In genomic region chr4:10015140-10015753, GRCh38 we compare ENCODE assay signal across 9 cellular contexts. TPM values are rescaled to one million over a fixed set of nuclear protein-coding genes. Genes with fewer than 3 reads are reported as not detected.
DNase-seq lines count a peak whose midpoint lies in the region; ATAC-seq and TF ChIP-seq lines count a peak whose summit lies in the region.
"Had no signal": no experiment of that assay in that cellular context is flagged by ENCODE, and none has a peak within 500 bp of the region (broad histone marks: within the 10 kb centered on the region; RNA-seq: fewer than 3 reads in every experiment).

No MANE protein-coding gene starts in this region.

- ATAC-seq in foreskin keratinocyte (no peak), GM21526 (IDR thresholded peaks at IDR 0.05; ENCODE audit: low FRiP score, unreplicated experiment) (no peak)

- no peaks in the 10 kb centered on the region for H3K27me3 ChIP-seq in foreskin keratinocyte

- POLR2A ChIA-PET in RWPE1 (lab: Yijun Ruan, JAX; ENCODE audit: low non-redundant PET), result interaction anchor here (1.2 kb wide), 1 partner anchor 19 kb away, joined by 3 read pairs; no protein-coding TSS in a partner anchor

- TF ChIP-seq CTCF in LNCaP clone FGC (IDR thresholded peaks at IDR 0.05; ENCODE audit: control insufficient read depth, extremely low read depth, insufficient read depth), result peak; percentile 86
- TF ChIP-seq CTCF in RWPE1 (conservative IDR thresholded peaks at IDR 0.05; ENCODE audit: low read depth), result peak; percentile 54
- TF ChIP-seq CTCF in foreskin keratinocyte (conservative IDR thresholded peaks at IDR 0.05), result peak; percentile 79

- H3K36me3 Mint-ChIP-seq in activated naive CD4-positive, alpha-beta T cell treated with anti-CD3 and anti-CD28 coated beads, Interleukin-2, amount 10 ng/mL, durations not matched to agents 7 days and 5 days, result no peaks in the 10 kb centered on the region
- no peaks in the 10 kb centered on the region for H3K36me3 Mint-ChIP-seq in T-helper 2 cell treated with Interferon-gamma antibody and Interleukin-4, amounts not matched to agents 5 μg/mL and 100 μg/mL, for 36 hours (ENCODE audit: low read depth)

- H3K9me3 Mint-ChIP-seq in activated naive CD4-positive, alpha-beta T cell treated with anti-CD3 and anti-CD28 coated beads, Interleukin-2, amount 10 ng/mL, durations not matched to agents 7 days and 5 days, result no peaks in the 10 kb centered on the region
- H3K9me3 Mint-ChIP-seq in T-helper 2 cell treated with Interferon-gamma antibody and Interleukin-4, amounts not matched to agents 5 μg/mL and 100 μg/mL, for 36 hours, result no peaks in the 10 kb centered on the region
- H3K9me3 Mint-ChIP-seq: dendritic cell treated with granulocyte-macrophage colony-stimulating factor and Interleukin-4, amounts not matched to agents 40 ng/mL and 50 ng/mL, for 4 days had no signal

- no peaks in the 10 kb centered on the region for H3K4me1 ChIP-seq in foreskin keratinocyte

- no peak overlapping the region for H3K27ac ChIP-seq in RWPE1
- no peak overlapping the region for H3K27ac ChIP-seq in foreskin keratinocyte

- no peaks in the 10 kb centered on the region for H3K27me3 Mint-ChIP-seq in activated naive CD4-positive, alpha-beta T cell treated with anti-CD3 and anti-CD28 coated beads, Interleukin-2, amount 10 ng/mL, durations not matched to agents 7 days and 5 days
- H3K27me3 Mint-ChIP-seq in T-helper 2 cell treated with Interferon-gamma antibody and Interleukin-4, amounts not matched to agents 5 μg/mL and 100 μg/mL, for 36 hours (ENCODE audit: low read depth), result no peaks in the 10 kb centered on the region
- H3K27me3 Mint-ChIP-seq: dendritic cell treated with granulocyte-macrophage colony-stimulating factor and Interleukin-4, amounts not matched to agents 40 ng/mL and 50 ng/mL, for 4 days had no signal

- DNase-seq in activated naive CD4-positive, alpha-beta T cell treated with anti-CD3 and anti-CD28 coated beads, Interleukin-2, amount 10 ng/mL, durations not matched to agents 7 days and 5 days, result peak; percentile 67
- no peak for DNase-seq in activated naive CD4-positive, alpha-beta T cell (lab: John Stamatoyannopoulos, UW)
- DNase-seq in LNCaP clone FGC (ENCODE audit: low read depth) (peak; percentile 35), RWPE1 (ENCODE audit: low spot score) (no peak), foreskin keratinocyte (peak in 1 of 2 donors; percentile 23)
- DNase-seq in stimulated activated CD8-positive, alpha-beta memory T cell treated with anti-CD3 and anti-CD28 coated beads, Interleukin-4, amount 100 ng/mL, for 48 hours, result peak; percentile 54
- no peak for DNase-seq in T-helper 2 cell treated with Interferon-gamma antibody and Interleukin-4, amounts not matched to agents 5 μg/mL and 100 μg/mL, for 36 hours (ENCODE audit: low spot score)

- no peak overlapping the region for H3K27ac Mint-ChIP-seq in activated naive CD4-positive, alpha-beta T cell treated with anti-CD3 and anti-CD28 coated beads, Interleukin-2, amount 10 ng/mL, durations not matched to agents 7 days and 5 days
- H3K27ac Mint-ChIP-seq in T-helper 2 cell treated with Interferon-gamma antibody and Interleukin-4, amounts not matched to agents 5 μg/mL and 100 μg/mL, for 36 hours, result no peak overlapping the region

- no peak overlapping the region for H3K4me3 Mint-ChIP-seq in activated naive CD4-positive, alpha-beta T cell treated with anti-CD3 and anti-CD28 coated beads, Interleukin-2, amount 10 ng/mL, durations not matched to agents 7 days and 5 days
- no peak overlapping the region for H3K4me3 Mint-ChIP-seq in T-helper 2 cell treated with Interferon-gamma antibody and Interleukin-4, amounts not matched to agents 5 μg/mL and 100 μg/mL, for 36 hours
- H3K4me3 Mint-ChIP-seq: dendritic cell treated with granulocyte-macrophage colony-stimulating factor and Interleukin-4, amounts not matched to agents 40 ng/mL and 50 ng/mL, for 4 days had no signal

- H3K4me1 Mint-ChIP-seq in activated naive CD4-positive, alpha-beta T cell treated with anti-CD3 and anti-CD28 coated beads, Interleukin-2, amount 10 ng/mL, durations not matched to agents 7 days and 5 days, result peaks cover 23% of the 10 kb centered on the region
- peaks cover 9% of the 10 kb centered on the region for H3K4me1 Mint-ChIP-seq in T-helper 2 cell treated with Interferon-gamma antibody and Interleukin-4, amounts not matched to agents 5 μg/mL and 100 μg/mL, for 36 hours (ENCODE audit: low read depth)

- no peak overlapping the region for H3K4me3 ChIP-seq in LNCaP clone FGC (ENCODE audit: low read depth, low read length)

- CTCF ChIA-PET in activated naive CD4-positive, alpha-beta T cell treated with anti-CD3 and anti-CD28 coated beads, Interleukin-2, amount 10 ng/mL, durations not matched to agents 7 days and 5 days (lab: Charles Lee), result interaction anchor here (0.6 to 9.1 kb wide), 18 partner anchors 11 to 311 kb away, joined by 3 to 137 read pairs (median 4); no protein-coding TSS in a partner anchor
- CTCF ChIA-PET in RWPE1 (lab: Yijun Ruan, JAX), result interaction anchor here (0.6 kb wide), 2 partner anchors 381 to 409 kb away, joined by 3 to 4 read pairs; no protein-coding TSS in a partner anchor

RNA-seq across cellular contexts. Expression of gene SLC2A9, which starts 6.0 kb away (rescaled TPM):
- total RNA-seq in foreskin keratinocyte, result 33.2 and 43.9 TPM in 2 replicates
- polyA plus RNA-seq in foreskin keratinocyte, result 19.0 and 25.4 TPM in 2 replicates

Comparison
In these comparisons a context has a peak if more than half of its experiments do, and no peak if none do; other contexts are left out.
1. DNase-seq: peak in activated naive CD4-positive, alpha-beta T cell treated with anti-CD3 and anti-CD28 coated beads, Interleukin-2, amount 10 ng/mL, durations not matched to agents 7 days and 5 days (single experiment), LNCaP clone FGC (single experiment) and stimulated activated CD8-positive, alpha-beta memory T cell treated with anti-CD3 and anti-CD28 coated beads, Interleukin-4, amount 100 ng/mL, for 48 hours (single experiment); none in activated naive CD4-positive, alpha-beta T cell (0 of 4), RWPE1 (single experiment) and T-helper 2 cell treated with Interferon-gamma antibody and Interleukin-4, amounts not matched to agents 5 μg/mL and 100 μg/mL, for 36 hours (single experiment).
2. Peak in every context shown above with its lines, with median percentiles within 50 percentile points of each other: CTCF ChIP-seq.